38 cellular contexts compared by ENCODE assay signal in genomic region chr1:162430583-162430982, GRCh38. TPM values are rescaled to one million over a fixed set of nuclear protein-coding genes. Genes with fewer than 3 reads are reported as not detected.
"Had no signal": no experiment of that assay in that cellular context is flagged by ENCODE, and none has a peak within 500 bp of the region (broad histone marks: within the 10 kb centered on the region; RNA-seq: fewer than 3 reads in every experiment).

No MANE protein-coding gene starts in this region.

- H3K9me3 ChIP-seq: MG63 had no signal

- DNase-seq: Karpas-422, Kasumi-1, MG63, MM.1S, MV-4-11, NCI-H1048, NCI-H1092, NCI-H1092 treated with DMSO at 0.1 percent for 48 hours, NCI-H1105, NCI-H1105 treated with DMSO at 0.1 percent for 48 hours, NCI-H1417, NCI-H1417 treated with DMSO at 0.1 percent for 48 hours, NCI-H1436, NCI-H1436 treated with DMSO at 0.1 percent for 48 hours, NCI-H146, NCI-H1694, NCI-H1694 treated with DMSO at 0.1 percent for 48 hours, NCI-H187, NCI-H187 treated with DMSO at 0.1 percent for 48 hours, NCI-H1930, NCI-H2029, NCI-H2029 treated with DMSO at 0.1 percent for 48 hours, NCI-H2081, NCI-H2081 treated with DMSO at 0.1 percent for 48 hours, NCI-H2107, NCI-H2171, NCI-H2171 treated with DMSO at 0.1 percent for 48 hours, NCI-H2227 treated with DMSO at 0.1 percent for 48 hours, NCI-H226, NCI-H345, NCI-H446, NCI-H446 treated with DMSO at 0.1 percent for 48 hours, NCI-H510A, NCI-H510A treated with DMSO at 0.1 percent for 48 hours had no signal

- H3K27me3 ChIP-seq: MG63 had no signal

- H3K36me3 ChIP-seq: MG63 had no signal

- H3K4me3 ChIP-seq: MG63 had no signal

RNA-seq across cellular contexts. Expression of gene SH2D1B, which starts 18.6 kb away (rescaled TPM):
- total RNA-seq: MCF 10A, NCI-H460 had no signal

RNA-seq across cellular contexts. Expression of gene SPATA46, which starts 53.9 kb away (rescaled TPM):
- total RNA-seq: LHCN-M2, M059J, MCF 10A, NCI-H460 had no signal
